Comparison of ENCODE assay signal across 20 cellular contexts in genomic region chr4:102042843-102043802, GRCh38.
"Had no signal": no experiment of that assay in that cellular context is flagged by ENCODE, and none has a peak within 500 bp of the region (broad histone marks: within the 10 kb centered on the region; RNA-seq: fewer than 3 reads in every experiment).

No MANE protein-coding gene starts in this region.

- H3K27me3 Mint-ChIP-seq: central memory CD8-positive, alpha-beta T cell; progenitor cell of endocrine pancreas; stimulated activated naive CD8-positive, alpha-beta T cell treated with anti-CD3 and anti-CD28 coated beads, Interleukin-15, Interleukin-2, amounts not matched to agents 100 ng/mL and 50 ng/mL, for 24 hours had no signal

- H3K4me3 ChIP-seq: colonic mucosa, gastroesophageal sphincter, heart left ventricle, left lung, transverse colon, vagina had no signal

- H3K9me3 Mint-ChIP-seq: activated CD4-positive, alpha-beta T cell treated with anti-CD3 and anti-CD28 coated beads, Interleukin-2, amount 10 ng/mL, durations not matched to agents 7 days and 5 days; activated T-cell treated with anti-CD3 and anti-CD28 coated beads, Interleukin-2, amount 50 U/mL, for 72 hours; central memory CD8-positive, alpha-beta T cell; stimulated activated naive CD8-positive, alpha-beta T cell treated with anti-CD3 and anti-CD28 coated beads, Interleukin-15, Interleukin-2, amounts not matched to agents 100 ng/mL and 50 ng/mL, for 24 hours had no signal

- H3K27me3 ChIP-seq: brain microvascular endothelial cell, colonic mucosa, gastroesophageal sphincter, heart left ventricle, left lung, transverse colon, vagina had no signal

- H3K27ac Mint-ChIP-seq: activated CD4-positive, alpha-beta T cell treated with anti-CD3 and anti-CD28 coated beads, Interleukin-2, amount 10 ng/mL, durations not matched to agents 7 days and 5 days; activated T-cell treated with anti-CD3 and anti-CD28 coated beads, Interleukin-2, amount 50 U/mL, for 72 hours; progenitor cell of endocrine pancreas; stimulated activated naive CD8-positive, alpha-beta T cell treated with anti-CD3 and anti-CD28 coated beads, Interleukin-15, Interleukin-2, amounts not matched to agents 100 ng/mL and 50 ng/mL, for 24 hours had no signal

- H3K36me3 ChIP-seq: brain microvascular endothelial cell, colonic mucosa, gastroesophageal sphincter, heart left ventricle, left lung, transverse colon, vagina had no signal

- H3K4me1 ChIP-seq: colonic mucosa, gastroesophageal sphincter, heart left ventricle, left lung, transverse colon, vagina had no signal

- H3K4me3 Mint-ChIP-seq: activated CD4-positive, alpha-beta T cell treated with anti-CD3 and anti-CD28 coated beads, Interleukin-2, amount 10 ng/mL, durations not matched to agents 7 days and 5 days; activated T-cell treated with anti-CD3 and anti-CD28 coated beads, Interleukin-2, amount 50 U/mL, for 72 hours; central memory CD8-positive, alpha-beta T cell; stimulated activated naive CD8-positive, alpha-beta T cell treated with anti-CD3 and anti-CD28 coated beads, Interleukin-15, Interleukin-2, amounts not matched to agents 100 ng/mL and 50 ng/mL, for 24 hours had no signal

- H3K4me1 Mint-ChIP-seq: activated CD4-positive, alpha-beta T cell treated with anti-CD3 and anti-CD28 coated beads, Interleukin-2, amount 10 ng/mL, durations not matched to agents 7 days and 5 days; central memory CD8-positive, alpha-beta T cell had no signal

- DNase-seq: activated CD4-positive, alpha-beta T cell treated with anti-CD3 and anti-CD28 coated beads, Interleukin-2, amount 10 ng/mL, durations not matched to agents 7 days and 5 days; activated CD8-positive, alpha-beta memory T cell treated with anti-CD3 and anti-CD28 coated beads, Interleukin-2, amount 50 U/mL, for 4 hours; activated effector memory CD4-positive, alpha-beta T cell treated with anti-CD3 and anti-CD28 coated beads, Interleukin-2, amount 50 U/mL, for 16 hours; activated naive CD4-positive, alpha-beta T cell treated with anti-CD3 and anti-CD28 coated beads, Interleukin-2, amount 50 U/mL, for 16 hours; activated T-cell treated with anti-CD3 and anti-CD28 coated beads, Interleukin-2, amount 50 U/mL, for 72 hours; aorta; brain microvascular endothelial cell; colonic mucosa; heart left ventricle; left lung; stimulated activated CD4-positive, alpha-beta T cell treated with anti-CD3 and anti-CD28 coated beads, Interleukin-12 subunit alpha, Interleukin-12 subunit beta, amount 100 ng/mL, for 4 hours; stimulated activated CD4-positive, alpha-beta T cell treated with anti-CD3 and anti-CD28 coated beads, Interleukin-1b, Interleukin-23, amount 100 ng/mL, for 48 hours; T-helper 9 cell; transverse colon had no signal

- H3K27ac ChIP-seq: brain microvascular endothelial cell, colonic mucosa, gastroesophageal sphincter, heart left ventricle, left lung, transverse colon, vagina had no signal

- ATAC-seq: activated CD4-positive, CD25-positive, alpha-beta regulatory T cell treated with anti-CD3 and anti-CD28 coated beads, Interleukin-2, amount 50 U/mL, for 24 hours; activated T-cell treated with anti-CD3 and anti-CD28 coated beads, Interleukin-2, amount 50 U/mL, for 72 hours; gastroesophageal sphincter; heart left ventricle; left lung had no signal
